ENCODE assay signal across 14 cellular contexts in the genomic region with DNA sequence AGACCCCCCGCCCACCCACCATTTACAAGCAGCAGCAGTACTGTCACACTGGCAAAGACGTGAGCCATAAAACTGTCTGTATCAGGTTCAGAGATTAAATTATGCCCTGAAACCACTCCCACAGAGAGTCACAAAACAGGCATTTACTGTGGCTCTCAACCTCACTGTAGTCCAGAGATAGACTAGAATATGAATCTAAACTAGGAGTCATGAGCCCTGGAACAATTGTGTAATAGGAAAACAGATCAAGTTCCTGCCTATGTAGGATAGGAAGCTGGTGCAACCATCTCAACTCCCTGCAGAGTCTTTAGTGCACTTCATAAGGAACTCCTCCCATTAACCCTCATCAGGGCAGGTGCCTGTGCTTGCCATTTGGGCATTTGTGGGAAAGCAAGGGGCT.
"Had no signal": no experiment of that assay in that cellular context is flagged by ENCODE, and none has a peak within 500 bp of the region (broad histone marks: within the 10 kb centered on the region; RNA-seq: fewer than 3 reads in every experiment).

No MANE protein-coding gene starts in this region.

- FAIRE-seq: colon, pancreas had no signal

- H3K36me3 ChIP-seq: lower lobe of right lung, pancreas had no signal

- DNase-seq: activated CD4-positive, alpha-beta memory T cell treated with anti-CD3 and anti-CD28 coated beads for 36 hours; activated CD4-positive, alpha-beta T cell treated with anti-CD3 and anti-CD28 coated beads for 1 hour; activated gamma-delta T cell treated with Interleukin-2 at 50 U/mL for 16 hours; activated naive CD8-positive, alpha-beta T cell treated with anti-CD3 and anti-CD28 coated beads, Interleukin-2, amount 50 U/mL, for 24 hours; activated T-cell treated with anti-CD3 and anti-CD28 coated beads, Interleukin-2, amount 50 U/mL, for 48 hours; glutamatergic neuron; lower lobe of right lung; midbrain; pancreas; stimulated activated CD4-positive, alpha-beta T cell treated with anti-CD3 and anti-CD28 coated beads, Interleukin-4, amount 100 ng/mL, for 1 hour; stimulated activated CD8-positive, alpha-beta memory T cell treated with anti-CD3 and anti-CD28 coated beads, Interleukin-4, amount 100 ng/mL, for 48 hours; T-helper 9 cell; testis had no signal

- H3K27me3 ChIP-seq: pancreas, testis had no signal

- H3K4me3 ChIP-seq: lower lobe of right lung, pancreas, testis had no signal
